Comparison of ENCODE assay signal across 1 cellular context in the genomic region with DNA sequence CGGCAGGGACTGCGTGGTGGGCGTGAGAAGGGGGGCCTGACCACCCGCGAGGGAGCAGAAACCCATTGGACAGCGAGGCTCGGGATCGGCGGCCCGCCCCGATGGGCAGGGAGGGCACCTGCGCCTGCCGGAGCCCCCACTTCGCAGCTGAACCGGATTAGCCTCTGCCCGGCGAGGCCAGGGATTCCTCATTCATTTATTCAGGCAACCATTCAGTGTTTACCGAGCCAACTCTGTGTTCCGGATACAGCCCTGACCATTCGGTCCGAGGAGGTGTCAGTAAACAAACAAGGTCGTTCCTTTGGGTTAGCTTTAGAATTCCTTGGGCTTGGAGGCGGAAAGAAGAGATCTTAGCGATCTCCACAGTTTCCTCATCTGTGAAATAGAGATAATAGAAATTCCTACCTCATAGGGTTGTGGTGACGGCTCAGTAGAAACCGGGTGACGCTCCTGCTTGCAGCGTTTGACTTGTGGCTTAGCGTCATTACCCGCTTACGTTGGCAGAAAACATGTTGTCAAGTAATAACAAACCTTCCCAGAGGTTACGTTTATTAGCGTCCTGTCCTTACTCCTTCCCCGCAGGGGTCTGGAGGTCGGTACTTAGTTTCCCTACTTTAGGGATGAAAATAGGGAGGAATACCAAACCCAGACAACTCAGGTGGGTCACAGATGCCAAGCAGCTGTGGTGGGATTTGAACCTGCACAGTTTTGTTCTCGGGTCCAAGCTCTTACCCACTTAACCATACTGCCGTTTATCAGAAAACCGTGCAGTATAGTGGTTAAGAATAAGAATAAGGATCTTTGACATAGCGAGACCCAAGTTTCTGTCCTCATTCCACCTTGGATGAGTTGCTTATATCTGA.
A peak's percentile ranks its signal among the peaks of the same experiment; 100 is the strongest.
TF ChIP-seq lines count a peak whose summit lies in the region.

No MANE protein-coding gene starts in this region.

TF ChIP-seq in K562, 482 proteins besides CTCF, POLR2A, EP300 and RAD21 (continued from another document and continues in another):
- TF ChIP-seq, protein P1, sequence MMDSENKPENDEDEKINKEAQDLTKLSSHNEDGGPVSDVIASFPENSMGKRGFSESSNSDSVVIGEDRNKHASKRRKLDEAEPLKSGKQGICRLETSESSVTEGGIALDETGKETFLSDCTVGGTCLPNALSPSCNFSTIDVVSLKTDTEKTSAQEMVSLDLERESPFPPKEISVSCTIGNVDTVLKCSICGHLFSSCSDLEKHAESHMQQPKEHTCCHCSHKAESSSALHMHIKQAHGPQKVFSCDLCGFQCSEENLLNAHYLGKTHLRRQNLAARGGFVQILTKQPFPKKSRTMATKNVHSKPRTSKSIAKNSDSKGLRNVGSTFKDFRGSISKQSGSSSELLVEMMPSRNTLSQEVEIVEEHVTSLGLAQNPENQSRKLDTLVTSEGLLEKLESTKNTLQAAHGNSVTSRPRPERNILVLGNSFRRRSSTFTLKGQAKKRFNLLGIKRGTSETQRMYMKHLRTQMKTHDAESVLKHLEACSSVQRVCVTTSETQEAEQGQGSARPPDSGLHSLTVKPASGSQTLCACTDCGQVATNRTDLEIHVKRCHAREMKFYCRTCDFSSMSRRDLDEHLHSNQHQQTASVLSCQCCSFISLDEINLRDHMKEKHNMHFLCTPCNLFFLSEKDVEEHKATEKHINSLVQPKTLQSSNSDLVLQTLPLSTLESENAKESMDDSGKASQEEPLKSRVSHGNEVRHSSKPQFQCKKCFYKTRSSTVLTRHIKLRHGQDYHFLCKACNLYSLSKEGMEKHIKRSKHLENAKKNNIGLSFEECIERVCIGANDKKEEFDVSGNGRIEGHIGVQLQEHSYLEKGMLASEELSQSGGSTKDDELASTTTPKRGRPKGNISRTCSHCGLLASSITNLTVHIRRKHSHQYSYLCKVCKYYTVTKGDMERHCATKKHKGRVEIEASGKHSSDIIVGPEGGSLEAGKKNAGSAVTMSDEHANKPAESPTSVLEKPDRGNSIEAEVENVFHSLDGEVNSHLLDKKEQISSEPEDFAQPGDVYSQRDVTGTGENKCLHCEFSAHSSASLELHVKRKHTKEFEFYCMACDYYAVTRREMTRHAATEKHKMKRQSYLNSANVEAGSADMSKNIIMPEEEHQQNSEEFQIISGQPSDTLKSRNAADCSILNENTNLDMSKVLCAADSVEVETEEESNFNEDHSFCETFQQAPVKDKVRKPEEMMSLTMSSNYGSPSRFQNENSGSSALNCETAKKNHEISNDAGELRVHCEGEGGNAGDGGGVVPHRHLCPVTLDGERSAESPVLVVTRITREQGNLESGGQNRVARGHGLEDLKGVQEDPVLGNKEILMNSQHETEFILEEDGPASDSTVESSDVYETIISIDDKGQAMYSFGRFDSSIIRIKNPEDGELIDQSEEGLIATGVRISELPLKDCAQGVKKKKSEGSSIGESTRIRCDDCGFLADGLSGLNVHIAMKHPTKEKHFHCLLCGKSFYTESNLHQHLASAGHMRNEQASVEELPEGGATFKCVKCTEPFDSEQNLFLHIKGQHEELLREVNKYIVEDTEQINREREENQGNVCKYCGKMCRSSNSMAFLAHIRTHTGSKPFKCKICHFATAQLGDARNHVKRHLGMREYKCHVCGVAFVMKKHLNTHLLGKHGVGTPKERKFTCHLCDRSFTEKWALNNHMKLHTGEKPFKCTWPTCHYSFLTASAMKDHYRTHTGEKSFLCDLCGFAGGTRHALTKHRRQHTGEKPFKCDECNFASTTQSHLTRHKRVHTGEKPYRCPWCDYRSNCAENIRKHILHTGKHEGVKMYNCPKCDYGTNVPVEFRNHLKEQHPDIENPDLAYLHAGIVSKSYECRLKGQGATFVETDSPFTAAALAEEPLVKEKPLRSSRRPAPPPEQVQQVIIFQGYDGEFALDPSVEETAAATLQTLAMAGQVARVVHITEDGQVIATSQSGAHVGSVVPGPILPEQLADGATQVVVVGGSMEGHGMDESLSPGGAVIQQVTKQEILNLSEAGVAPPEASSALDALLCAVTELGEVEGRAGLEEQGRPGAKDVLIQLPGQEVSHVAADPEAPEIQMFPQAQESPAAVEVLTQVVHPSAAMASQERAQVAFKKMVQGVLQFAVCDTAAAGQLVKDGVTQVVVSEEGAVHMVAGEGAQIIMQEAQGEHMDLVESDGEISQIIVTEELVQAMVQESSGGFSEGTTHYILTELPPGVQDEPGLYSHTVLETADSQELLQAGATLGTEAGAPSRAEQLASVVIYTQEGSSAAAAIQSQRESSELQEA (IDR thresholded peaks at IDR 0.05; ENCODE audit: low read depth), result peak; percentile 46; the same call in 1 of the 2 replicates
- peak; percentile 28; the same call in 1 of the 2 replicates for TF ChIP-seq HDAC2 (IDR thresholded peaks at IDR 0.05)
- TF ChIP-seq SAFB2 (IDR thresholded peaks at IDR 0.05; ENCODE audit: borderline replicate concordance, low read depth, low read length, severe bottlenecking), result no peak
- TF ChIP-seq ZNF12 (CRISPR knock-in tag; IDR thresholded peaks at IDR 0.05), result no peak
- no peak for TF ChIP-seq KLF10 (CRISPR knock-in tag; IDR thresholded peaks at IDR 0.05)
- TF ChIP-seq SMAD4 (CRISPR knock-in tag; conservative IDR thresholded peaks at IDR 0.05), result no peak
- TF ChIP-seq, protein P2, sequence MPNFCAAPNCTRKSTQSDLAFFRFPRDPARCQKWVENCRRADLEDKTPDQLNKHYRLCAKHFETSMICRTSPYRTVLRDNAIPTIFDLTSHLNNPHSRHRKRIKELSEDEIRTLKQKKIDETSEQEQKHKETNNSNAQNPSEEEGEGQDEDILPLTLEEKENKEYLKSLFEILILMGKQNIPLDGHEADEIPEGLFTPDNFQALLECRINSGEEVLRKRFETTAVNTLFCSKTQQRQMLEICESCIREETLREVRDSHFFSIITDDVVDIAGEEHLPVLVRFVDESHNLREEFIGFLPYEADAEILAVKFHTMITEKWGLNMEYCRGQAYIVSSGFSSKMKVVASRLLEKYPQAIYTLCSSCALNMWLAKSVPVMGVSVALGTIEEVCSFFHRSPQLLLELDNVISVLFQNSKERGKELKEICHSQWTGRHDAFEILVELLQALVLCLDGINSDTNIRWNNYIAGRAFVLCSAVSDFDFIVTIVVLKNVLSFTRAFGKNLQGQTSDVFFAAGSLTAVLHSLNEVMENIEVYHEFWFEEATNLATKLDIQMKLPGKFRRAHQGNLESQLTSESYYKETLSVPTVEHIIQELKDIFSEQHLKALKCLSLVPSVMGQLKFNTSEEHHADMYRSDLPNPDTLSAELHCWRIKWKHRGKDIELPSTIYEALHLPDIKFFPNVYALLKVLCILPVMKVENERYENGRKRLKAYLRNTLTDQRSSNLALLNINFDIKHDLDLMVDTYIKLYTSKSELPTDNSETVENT (CRISPR knock-in tag; IDR thresholded peaks at IDR 0.05), result no peak
- TF ChIP-seq PHF8 (IDR thresholded peaks at IDR 0.05; ENCODE audit: borderline replicate concordance, low read length), result no peak
- TF ChIP-seq HDAC1 (IDR thresholded peaks at IDR 0.05), result peak in 1 of 2 experiments; percentile 49; a peak in 1 of 4 replicates
- TF ChIP-seq PHB (CRISPR knock-in tag; IDR thresholded peaks at IDR 0.05), result peak; percentile 68; the same call in 1 of the 2 replicates
- TF ChIP-seq, protein P3, sequence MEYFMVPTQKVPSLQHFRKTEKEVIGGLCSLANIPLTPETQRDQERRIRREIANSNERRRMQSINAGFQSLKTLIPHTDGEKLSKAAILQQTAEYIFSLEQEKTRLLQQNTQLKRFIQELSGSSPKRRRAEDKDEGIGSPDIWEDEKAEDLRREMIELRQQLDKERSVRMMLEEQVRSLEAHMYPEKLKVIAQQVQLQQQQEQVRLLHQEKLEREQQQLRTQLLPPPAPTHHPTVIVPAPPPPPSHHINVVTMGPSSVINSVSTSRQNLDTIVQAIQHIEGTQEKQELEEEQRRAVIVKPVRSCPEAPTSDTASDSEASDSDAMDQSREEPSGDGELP (CRISPR knock-in tag; IDR thresholded peaks at IDR 0.05; ENCODE audit: borderline replicate concordance), result no peak
- no peak for TF ChIP-seq HDGF (IDR thresholded peaks at IDR 0.05)
- TF ChIP-seq ZNF24 (IDR thresholded peaks at IDR 0.05), result peak; percentile 91
- no peak for TF ChIP-seq NR2C2 (CRISPR knock-in tag; IDR thresholded peaks at IDR 0.05)
- peak; percentile 66 for TF ChIP-seq NR2C2 (tag; IDR thresholded peaks at IDR 0.05)
- TF ChIP-seq GTF2A2 (tag; IDR thresholded peaks at IDR 0.05), result no peak
- TF ChIP-seq IFI16 (CRISPR knock-in tag; IDR thresholded peaks at IDR 0.05), result no peak
- TF ChIP-seq ELF4 (CRISPR knock-in tag; IDR thresholded peaks at IDR 0.05), result peak; percentile 75
- TF ChIP-seq, protein P4, sequence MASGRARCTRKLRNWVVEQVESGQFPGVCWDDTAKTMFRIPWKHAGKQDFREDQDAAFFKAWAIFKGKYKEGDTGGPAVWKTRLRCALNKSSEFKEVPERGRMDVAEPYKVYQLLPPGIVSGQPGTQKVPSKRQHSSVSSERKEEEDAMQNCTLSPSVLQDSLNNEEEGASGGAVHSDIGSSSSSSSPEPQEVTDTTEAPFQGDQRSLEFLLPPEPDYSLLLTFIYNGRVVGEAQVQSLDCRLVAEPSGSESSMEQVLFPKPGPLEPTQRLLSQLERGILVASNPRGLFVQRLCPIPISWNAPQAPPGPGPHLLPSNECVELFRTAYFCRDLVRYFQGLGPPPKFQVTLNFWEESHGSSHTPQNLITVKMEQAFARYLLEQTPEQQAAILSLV (tag; IDR thresholded peaks at IDR 0.05), result no peak
- no peak for TF ChIP-seq ZNF324 (CRISPR knock-in tag; IDR thresholded peaks at IDR 0.05)
- TF ChIP-seq GABPB1 (CRISPR knock-in tag; IDR thresholded peaks at IDR 0.05), result peak; percentile 33; the same call in 1 of the 2 replicates
- no peak for TF ChIP-seq SLC30A9 (CRISPR knock-in tag; IDR thresholded peaks at IDR 0.05)
- peak; percentile 14; the same call in 1 of the 2 replicates for TF ChIP-seq ZSCAN29 (IDR thresholded peaks at IDR 0.05)
- no peak for TF ChIP-seq NR3C1 (CRISPR knock-in tag; IDR thresholded peaks at IDR 0.05)
- TF ChIP-seq, protein P5, sequence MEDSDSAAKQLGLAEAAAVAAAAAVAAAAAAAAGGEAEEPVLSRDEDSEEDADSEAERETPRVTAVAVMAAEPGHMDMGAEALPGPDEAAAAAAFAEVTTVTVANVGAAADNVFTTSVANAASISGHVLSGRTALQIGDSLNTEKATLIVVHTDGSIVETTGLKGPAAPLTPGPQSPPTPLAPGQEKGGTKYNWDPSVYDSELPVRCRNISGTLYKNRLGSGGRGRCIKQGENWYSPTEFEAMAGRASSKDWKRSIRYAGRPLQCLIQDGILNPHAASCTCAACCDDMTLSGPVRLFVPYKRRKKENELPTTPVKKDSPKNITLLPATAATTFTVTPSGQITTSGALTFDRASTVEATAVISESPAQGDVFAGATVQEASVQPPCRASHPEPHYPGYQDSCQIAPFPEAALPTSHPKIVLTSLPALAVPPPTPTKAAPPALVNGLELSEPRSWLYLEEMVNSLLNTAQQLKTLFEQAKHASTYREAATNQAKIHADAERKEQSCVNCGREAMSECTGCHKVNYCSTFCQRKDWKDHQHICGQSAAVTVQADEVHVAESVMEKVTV (CRISPR knock-in tag; IDR thresholded peaks at IDR 0.05), result no peak
- TF ChIP-seq ELF1 (tag; IDR thresholded peaks at IDR 0.05), result no peak
- peak; percentile 85 for TF ChIP-seq POLR2AphosphoS5 (IDR thresholded peaks at IDR 0.05; ENCODE audit: control insufficient read depth, insufficient read depth, low read depth, low read length)
- no peak for TF ChIP-seq EGR1 (conservative IDR thresholded peaks at IDR 0.05)
- no peak for TF ChIP-seq EZH2 (IDR thresholded peaks at IDR 0.05; ENCODE audit: borderline replicate concordance, low read depth, low read length)
- no peak for TF ChIP-seq CBX3 (IDR thresholded peaks at IDR 0.05; ENCODE audit: borderline replicate concordance in 1 of 2, low read length in 2 of 2)
- TF ChIP-seq SNRNP70 (optimal IDR thresholded peaks at IDR 0.05; ENCODE audit: low read depth, low read length), result no peak
- TF ChIP-seq HIVEP1 (CRISPR knock-in tag; IDR thresholded peaks at IDR 0.05), result no peak
- peak; percentile 42 for TF ChIP-seq ETV1 (tag; conservative IDR thresholded peaks at IDR 0.05; ENCODE audit: low read depth)
- TF ChIP-seq ZNF695 (CRISPR knock-in tag; IDR thresholded peaks at IDR 0.05), result no peak
- no peak for TF ChIP-seq ZNF124 (CRISPR knock-in tag; IDR thresholded peaks at IDR 0.05)
- 0 out of 2 replicates have a peak, but pooled peaks have one; percentile 1 for TF ChIP-seq ZNF263 (CRISPR knock-in tag; IDR thresholded peaks at IDR 0.05; ENCODE audit: borderline replicate concordance)
- no peak for TF ChIP-seq HNRNPL (IDR thresholded peaks at IDR 0.05; ENCODE audit: low read depth, low read length)
- peak; percentile 75 for TF ChIP-seq POLR2B (IDR thresholded peaks at IDR 0.05; ENCODE audit: low read depth, partially characterized antibody)
- no peak for TF ChIP-seq GTF2E2 (tag; IDR thresholded peaks at IDR 0.05)
- TF ChIP-seq, protein P6, sequence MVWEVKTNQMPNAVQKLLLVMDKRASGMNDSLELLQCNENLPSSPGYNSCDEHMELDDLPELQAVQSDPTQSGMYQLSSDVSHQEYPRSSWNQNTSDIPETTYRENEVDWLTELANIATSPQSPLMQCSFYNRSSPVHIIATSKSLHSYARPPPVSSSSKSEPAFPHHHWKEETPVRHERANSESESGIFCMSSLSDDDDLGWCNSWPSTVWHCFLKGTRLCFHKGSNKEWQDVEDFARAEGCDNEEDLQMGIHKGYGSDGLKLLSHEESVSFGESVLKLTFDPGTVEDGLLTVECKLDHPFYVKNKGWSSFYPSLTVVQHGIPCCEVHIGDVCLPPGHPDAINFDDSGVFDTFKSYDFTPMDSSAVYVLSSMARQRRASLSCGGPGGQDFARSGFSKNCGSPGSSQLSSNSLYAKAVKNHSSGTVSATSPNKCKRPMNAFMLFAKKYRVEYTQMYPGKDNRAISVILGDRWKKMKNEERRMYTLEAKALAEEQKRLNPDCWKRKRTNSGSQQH (CRISPR knock-in tag; IDR thresholded peaks at IDR 0.05), result peak; percentile 32; the same call in 1 of the 2 replicates
- TF ChIP-seq ZNF444 (CRISPR knock-in tag; IDR thresholded peaks at IDR 0.05), result no peak
- TF ChIP-seq MAFF (IDR thresholded peaks at IDR 0.05; ENCODE audit: low read length), result no peak
- no peak for TF ChIP-seq GTF2F1 (IDR thresholded peaks at IDR 0.05; ENCODE audit: low read depth, low read length)
- TF ChIP-seq OTX1 (CRISPR knock-in tag; IDR thresholded peaks at IDR 0.05), result peak; percentile 71
- TF ChIP-seq DDX20 (tag; IDR thresholded peaks at IDR 0.05; ENCODE audit: low read depth), result no peak
- peak; percentile 49; the same call in 1 of the 2 replicates for TF ChIP-seq ZSCAN32 (CRISPR knock-in tag; IDR thresholded peaks at IDR 0.05)
